ENCODE assay signal across 8 cellular contexts in genomic region chr19:7636691-7637373, GRCh38. TPM values are rescaled to one million over a fixed set of nuclear protein-coding genes. Genes with fewer than 3 reads are reported as not detected.
DNase-seq lines count a peak whose midpoint lies in the region; ATAC-seq and TF ChIP-seq lines count a peak whose summit lies in the region.

STXBP2 (plus strand) TSS chr19:7637110; CDS start chr19:7637150, 40 bp downstream.

- peak within 1 kb of the TSS; percentile 88 for H3K4me3 Mint-ChIP-seq in endothelial cell (ENCODE audit: unreplicated experiment)

- peak; percentile 80 for TF ChIP-seq POLR2A in GM15510 (IDR thresholded peaks at IDR 0.05; ENCODE audit: borderline replicate concordance, extremely low read depth, insufficient read length)

- peak; percentile 61 for ATAC-seq in HG03135 (IDR thresholded peaks at IDR 0.05; ENCODE audit: unreplicated experiment)
- no peak for ATAC-seq in GM18519 (IDR thresholded peaks at IDR 0.05; ENCODE audit: low FRiP score, unreplicated experiment)

- no peak within 1 kb of the TSS for H3K27ac Mint-ChIP-seq in endothelial cell (ENCODE audit: unreplicated experiment)

- peaks cover 18% of the 10 kb centered on the region for H3K27me3 Mint-ChIP-seq in endothelial cell (ENCODE audit: unreplicated experiment)

- peaks cover 0 to 10% of the 10 kb centered on the region in 2 donors for H3K36me3 ChIP-seq in muscle layer of duodenum (ENCODE audit: control insufficient read depth in 1 of 2, insufficient read depth in 2 of 2, low read length in 2 of 2)

- DNase-seq in NCI-H69 (lab: John Stamatoyannopoulos, UW): peak; percentile 94
- DNase-seq in activated CD8-positive, alpha-beta memory T cell treated with anti-CD3 and anti-CD28 coated beads for 48 hours (ENCODE audit: low read depth in 2 of 3, low spot score in 2 of 3): peak; percentile 83 to 89 (median 84)
- DNase-seq in endothelial cell (ENCODE audit: low spot score): peak; percentile 66
- peak; percentile 86 for DNase-seq in stimulated activated naive CD4-positive, alpha-beta T cell treated with Interleukin-2 at 50 U/mL for 16 hours (lab: John Stamatoyannopoulos, UW)

- peaks cover 0 to 4% of the 10 kb centered on the region in 2 donors for H3K4me1 ChIP-seq in muscle layer of duodenum (ENCODE audit: control insufficient read depth in 1 of 2, insufficient read depth in 2 of 2, low read length in 2 of 2)

- H3K4me1 Mint-ChIP-seq in endothelial cell (ENCODE audit: unreplicated experiment): no peaks in the 10 kb centered on the region

- H3K4me3 ChIP-seq in muscle layer of duodenum (ENCODE audit: low read depth in 1 of 2, low read length in 2 of 2): peak within 1 kb of the TSS; percentile 39 to 50

- H3K27me3 ChIP-seq in muscle layer of duodenum (ENCODE audit: low read depth, low read length): no peaks in the 10 kb centered on the region

- no peak for TF ChIP-seq CTCF in endothelial cell (IDR thresholded peaks at IDR 0.05; ENCODE audit: unreplicated experiment)

- H3K9me3 ChIP-seq in muscle layer of duodenum (ENCODE audit: control insufficient read depth in 1 of 2, low read length in 2 of 2): no peaks in the 10 kb centered on the region

- H3K36me3 Mint-ChIP-seq in endothelial cell (ENCODE audit: low read depth, unreplicated experiment): peaks cover 10% of the 10 kb centered on the region

- no peaks in the 10 kb centered on the region for H3K9me3 Mint-ChIP-seq in endothelial cell (ENCODE audit: unreplicated experiment)

- H3K27ac ChIP-seq in muscle layer of duodenum (ENCODE audit: low read length): peak within 1 kb of the TSS; percentile 45

RNA-seq across cellular contexts. Expression of gene STXBP2, which starts in this region (rescaled TPM):
- total RNA-seq in endothelial cell (ENCODE audit: unreplicated experiment): 42.2 TPM
